17 cellular contexts compared by ENCODE assay signal in genomic region chr1:23836037-23836436, GRCh38. TPM values are rescaled to one million over a fixed set of nuclear protein-coding genes. Genes with fewer than 3 reads are reported as not detected.
A peak's percentile ranks its signal among the peaks of the same experiment; 100 is the strongest.
DNase-seq lines count a peak whose midpoint lies in the region; ATAC-seq and TF ChIP-seq lines count a peak whose summit lies in the region.
"Had no signal": no experiment of that assay in that cellular context is flagged by ENCODE, and none has a peak within 500 bp of the region (broad histone marks: within the 10 kb centered on the region; RNA-seq: fewer than 3 reads in every experiment).

No MANE protein-coding gene starts in this region.

- H3K4me1 ChIP-seq in esophagus muscularis mucosa = peaks cover 4 to 13% (median 12%) of the 10 kb centered on the region in 4 donors

- no peak for TF ChIP-seq CTCF in esophagus muscularis mucosa (IDR thresholded peaks at IDR 0.05)

- no peak for TF ChIP-seq EP300 in esophagus muscularis mucosa (IDR thresholded peaks at IDR 0.05)

- no peaks in the 10 kb centered on the region for H3K36me3 Mint-ChIP-seq in activated T-helper 17 cell treated with anti-CD3 and anti-CD28 coated beads, Interleukin-2, amount 50 U/mL, for 72 hours (ENCODE audit: low read depth)
- peaks cover 5% of the 10 kb centered on the region for H3K36me3 Mint-ChIP-seq in effector memory CD8-positive, alpha-beta T cell (ENCODE audit: insufficient read depth)
- H3K36me3 Mint-ChIP-seq: CD8-positive, alpha-beta memory T cell; T-cell had no signal

- WGBS in esophagus muscularis mucosa = 73% methylated on average over 3 of the region's 3 CpGs

- DNase-seq in CD1c-positive myeloid dendritic cell (ENCODE audit: extremely low spot score) (peak; percentile 58), GF-D8 (lab: John Stamatoyannopoulos, UW) (peak; percentile 25), MV-4-11 (lab: John Stamatoyannopoulos, UW) (peak; percentile 76), head of caudate nucleus (no peak), esophagus muscularis mucosa (ENCODE audit: extremely low spot score) (no peak)
- DNase-seq in effector memory CD8-positive, alpha-beta T cell = no peak
- DNase-seq: CD8-positive, alpha-beta memory T cell; HFFc6; Karpas-422; NCI-H1105 treated with DMSO at 0.1 percent for 48 hours; NCI-H1694; NCI-H2081 treated with DMSO at 0.1 percent for 48 hours; NCI-H446 treated with DMSO at 0.1 percent for 48 hours; PC-3; T-cell had no signal

- H3K9me3 ChIP-seq in esophagus muscularis mucosa = no peaks in the 10 kb centered on the region
- H3K9me3 ChIP-seq: BLaER1 treated with 17β-estradiol and CSF1 and Interleukin-3, amounts not matched to agents 10 nM and 100 nM had no signal

- no peaks in the 10 kb centered on the region for H3K9me3 Mint-ChIP-seq in activated T-helper 17 cell treated with anti-CD3 and anti-CD28 coated beads, Interleukin-2, amount 50 U/mL, for 72 hours
- no peaks in the 10 kb centered on the region for H3K9me3 Mint-ChIP-seq in effector memory CD8-positive, alpha-beta T cell
- H3K9me3 Mint-ChIP-seq: CD8-positive, alpha-beta memory T cell; HFFc6; T-cell had no signal

- no peak for TF ChIP-seq POLR2A in esophagus muscularis mucosa (IDR thresholded peaks at IDR 0.05; ENCODE audit: low read depth)

- H3K27me3 Mint-ChIP-seq in activated T-helper 17 cell treated with anti-CD3 and anti-CD28 coated beads, Interleukin-2, amount 50 U/mL, for 72 hours = peaks cover 10% of the 10 kb centered on the region
- H3K27me3 Mint-ChIP-seq in effector memory CD8-positive, alpha-beta T cell = peaks cover 6 to 7% of the 10 kb centered on the region in 2 donors

- no peak overlapping the region for H3K27ac Mint-ChIP-seq in activated T-helper 17 cell treated with anti-CD3 and anti-CD28 coated beads, Interleukin-2, amount 50 U/mL, for 72 hours
- H3K27ac Mint-ChIP-seq in effector memory CD8-positive, alpha-beta T cell = no peak overlapping the region
- H3K27ac Mint-ChIP-seq: CD8-positive, alpha-beta memory T cell; HFFc6; T-cell had no signal

- H3K27me3 ChIP-seq in esophagus muscularis mucosa = peaks cover 0 to 11% (median 0%) of the 10 kb centered on the region in 4 donors
- H3K27me3 ChIP-seq: BLaER1 treated with 17β-estradiol and CSF1 and Interleukin-3, amounts not matched to agents 10 nM and 100 nM had no signal

- ATAC-seq in activated T-helper 17 cell treated with anti-CD3 and anti-CD28 coated beads, Interleukin-2, amount 50 U/mL, for 72 hours (replicated peaks) = peak; percentile 24
- ATAC-seq in effector memory CD8-positive, alpha-beta T cell (replicated peaks) = no peak
- ATAC-seq: PC-3, T-cell had no signal

- intact Hi-C loops in head of caudate nucleus (cut with DNase I) (no loop called here), esophagus muscularis mucosa (cut with DNase I) (no loop called here)

- peaks cover 9% of the 10 kb centered on the region for H3K4me1 Mint-ChIP-seq in activated T-helper 17 cell treated with anti-CD3 and anti-CD28 coated beads, Interleukin-2, amount 50 U/mL, for 72 hours
- peaks cover 7 to 11% of the 10 kb centered on the region in 2 donors for H3K4me1 Mint-ChIP-seq in effector memory CD8-positive, alpha-beta T cell (ENCODE audit: low read depth in 2 of 2)

- H3K27ac ChIP-seq in esophagus muscularis mucosa (replicated peaks in 1 of 4) = no peak overlapping the region
- H3K27ac ChIP-seq: BLaER1 treated with 17β-estradiol and CSF1 and Interleukin-3, amounts not matched to agents 10 nM and 100 nM had no signal

- no peak overlapping the region for H3K4me3 ChIP-seq in esophagus muscularis mucosa
- H3K4me3 ChIP-seq: BLaER1 treated with 17β-estradiol and CSF1 and Interleukin-3, amounts not matched to agents 10 nM and 100 nM had no signal

- no peak overlapping the region for H3K4me3 Mint-ChIP-seq in activated T-helper 17 cell treated with anti-CD3 and anti-CD28 coated beads, Interleukin-2, amount 50 U/mL, for 72 hours
- no peak overlapping the region for H3K4me3 Mint-ChIP-seq in effector memory CD8-positive, alpha-beta T cell
- H3K4me3 Mint-ChIP-seq: CD8-positive, alpha-beta memory T cell; HFFc6; T-cell had no signal

- H3K36me3 ChIP-seq in esophagus muscularis mucosa = no peaks in the 10 kb centered on the region
- H3K36me3 ChIP-seq: BLaER1 treated with 17β-estradiol and CSF1 and Interleukin-3, amounts not matched to agents 10 nM and 100 nM had no signal

RNA-seq across cellular contexts. Expression of gene HMGCL, which starts 10.8 kb away (rescaled TPM):
- total RNA-seq in activated T-helper 17 cell treated with anti-CD3 and anti-CD28 coated beads, Interleukin-2, amount 50 U/mL, for 72 hours = 10 to 100 TPM; 26.3 to 82.1 TPM
- total RNA-seq in esophagus muscularis mucosa = 10 to 100 TPM; 25.5 to 50.0 (median 43.9) TPM

RNA-seq across cellular contexts. Expression of gene FUCA1, which starts 32.1 kb away (rescaled TPM):
- 1 to 10 TPM; 4.8 to 5.2 TPM for total RNA-seq in activated T-helper 17 cell treated with anti-CD3 and anti-CD28 coated beads, Interleukin-2, amount 50 U/mL, for 72 hours
- total RNA-seq in esophagus muscularis mucosa = 10 to 100 TPM; 20.0 to 25.9 (median 25.2) TPM

RNA-seq across cellular contexts. Expression of gene GALE, which starts 35.5 kb away (rescaled TPM):
- total RNA-seq in activated T-helper 17 cell treated with anti-CD3 and anti-CD28 coated beads, Interleukin-2, amount 50 U/mL, for 72 hours = 10 to 100 TPM; 56.6 to 57.1 TPM
- total RNA-seq in esophagus muscularis mucosa = 10 to 100 TPM in 3 of 4 donors, 1 to 10 TPM in 1; 7.1 to 13.6 (median 12.8) TPM

RNA-seq across cellular contexts. Expression of gene LYPLA2, which starts 45.1 kb away (rescaled TPM):
- 10 to 100 TPM; 70.0 to 94.8 TPM for total RNA-seq in activated T-helper 17 cell treated with anti-CD3 and anti-CD28 coated beads, Interleukin-2, amount 50 U/mL, for 72 hours
- total RNA-seq in esophagus muscularis mucosa = 10 to 100 TPM; 32.8 to 51.4 (median 40.8) TPM

RNA-seq across cellular contexts. Expression of gene PITHD1, which starts 57.8 kb away (rescaled TPM):
- total RNA-seq in activated T-helper 17 cell treated with anti-CD3 and anti-CD28 coated beads, Interleukin-2, amount 50 U/mL, for 72 hours = 10 to 100 TPM; 60.7 to 93.9 TPM
- total RNA-seq in esophagus muscularis mucosa = 10 to 100 TPM; 43.6 to 66.6 (median 56.0) TPM

Comparison
In these comparisons a context has a peak if more than half of its experiments do, and no peak if none do; other contexts are left out.
1. DNase-seq: peak in CD1c-positive myeloid dendritic cell (single experiment), GF-D8 (single experiment) and MV-4-11 (single experiment); none in head of caudate nucleus (0 of 42), effector memory CD8-positive, alpha-beta T cell (0 of 3) and esophagus muscularis mucosa (single experiment).